In genomic region chr10:35126530-35127288, GRCh38 we compare ENCODE assay signal across 1 cellular context.
TF ChIP-seq lines count a peak whose summit lies in the region.

CREM (plus strand) TSS chr10:35126846; CDS start chr10:35137836, 10,990 bp downstream.

TF ChIP-seq in HepG2, 621 proteins besides CTCF, POLR2A, EP300 and RAD21 (continued from another document and continues in another):
- peak; percentile 48 for TF ChIP-seq HNRNPH1 (optimal IDR thresholded peaks at IDR 0.05; ENCODE audit: low read depth, low read length)
- TF ChIP-seq MED13 (CRISPR knock-in tag; IDR thresholded peaks at IDR 0.05): no peak; the same call in 1 of the 2 replicates
- TF ChIP-seq RFX1 (IDR thresholded peaks at IDR 0.05): no peak
- no peak; the same call in 1 of the 2 replicates for TF ChIP-seq RXRA (CRISPR knock-in tag; IDR thresholded peaks at IDR 0.05)
- peak; percentile 43 for TF ChIP-seq GATA4 (IDR thresholded peaks at IDR 0.05; ENCODE audit: borderline replicate concordance, low read depth)
- TF ChIP-seq IKZF4 (CRISPR knock-in tag; IDR thresholded peaks at IDR 0.05; ENCODE audit: borderline replicate concordance, low read depth, not compliant biosample characterization): peak; percentile 32
- no peak for TF ChIP-seq SMYD3 (CRISPR knock-in tag; IDR thresholded peaks at IDR 0.05)
- TF ChIP-seq ZBTB34 (CRISPR knock-in tag; IDR thresholded peaks at IDR 0.05): no peak
- TF ChIP-seq ERF (CRISPR knock-in tag; IDR thresholded peaks at IDR 0.05): peak; percentile 10
- TF ChIP-seq SIX1 (CRISPR knock-in tag; IDR thresholded peaks at IDR 0.05; ENCODE audit: borderline replicate concordance): peak; percentile 7; the same call in 1 of the 2 replicates
- no peak for TF ChIP-seq FUBP1 (CRISPR knock-in tag; IDR thresholded peaks at IDR 0.05; ENCODE audit: borderline replicate concordance)
- TF ChIP-seq ZFP36L2 (CRISPR knock-in tag; IDR thresholded peaks at IDR 0.05): no peak
- TF ChIP-seq SYNCRIP (IDR thresholded peaks at IDR 0.05; ENCODE audit: insufficient read depth, low read depth, low read length): no peak
- no peak for TF ChIP-seq ZNF589 (CRISPR knock-in tag; conservative IDR thresholded peaks at IDR 0.05)
- no peak; the same call in 1 of the 2 replicates for TF ChIP-seq ARHGAP35 (CRISPR knock-in tag; IDR thresholded peaks at IDR 0.05; ENCODE audit: borderline replicate concordance)
- TF ChIP-seq RFX5 (IDR thresholded peaks at IDR 0.05; ENCODE audit: low read depth, low read length): peak; percentile 69
- TF ChIP-seq DMTF1 (CRISPR knock-in tag; IDR thresholded peaks at IDR 0.05): no peak
- TF ChIP-seq ZNF382 (CRISPR knock-in tag; IDR thresholded peaks at IDR 0.05; ENCODE audit: borderline replicate concordance): no peak
- TF ChIP-seq ZNF704 (CRISPR knock-in tag; IDR thresholded peaks at IDR 0.05; ENCODE audit: borderline replicate concordance): no peak; the same call in 1 of the 2 replicates
- 0 out of 2 replicates have a peak, but pooled peaks have one; percentile 10 for TF ChIP-seq EED (CRISPR knock-in tag; IDR thresholded peaks at IDR 0.05)
- no peak for TF ChIP-seq ARNT (IDR thresholded peaks at IDR 0.05)
- TF ChIP-seq POGK (CRISPR knock-in tag; conservative IDR thresholded peaks at IDR 0.05): peak; percentile 81
- TF ChIP-seq SIX4 (CRISPR knock-in tag; IDR thresholded peaks at IDR 0.05): no peak
- TF ChIP-seq SALL1 (CRISPR knock-in tag; IDR thresholded peaks at IDR 0.05): peak; percentile 70
- peak; percentile 31 for TF ChIP-seq SMC3 (IDR thresholded peaks at IDR 0.05; ENCODE audit: low read length)
- no peak for TF ChIP-seq NCOA5 (CRISPR knock-in tag; IDR thresholded peaks at IDR 0.05)
- peak; percentile 80 for TF ChIP-seq ELF1 (CRISPR knock-in tag; IDR thresholded peaks at IDR 0.05)
- no peak for TF ChIP-seq ZBTB42 (CRISPR knock-in tag; IDR thresholded peaks at IDR 0.05)
- TF ChIP-seq CCAR2 (optimal IDR thresholded peaks at IDR 0.05; ENCODE audit: low read depth, low read length): no peak
- no peak for TF ChIP-seq ZNF234 (CRISPR knock-in tag; conservative IDR thresholded peaks at IDR 0.05)
- no peak for TF ChIP-seq ZNF616 (CRISPR knock-in tag; IDR thresholded peaks at IDR 0.05; ENCODE audit: low read depth)
- TF ChIP-seq CEBPB (IDR thresholded peaks at IDR 0.05; ENCODE audit: borderline replicate concordance, low read depth, low read length): no peak
- TF ChIP-seq ATRX (CRISPR knock-in tag; IDR thresholded peaks at IDR 0.05; ENCODE audit: borderline replicate concordance): no peak
- 0 out of 2 replicates have a peak, but pooled peaks have one; percentile 34 for TF ChIP-seq PAX8 (CRISPR knock-in tag; IDR thresholded peaks at IDR 0.05; ENCODE audit: borderline replicate concordance)
- no peak for TF ChIP-seq TBL1XR1 (IDR thresholded peaks at IDR 0.05; ENCODE audit: borderline replicate concordance, low read length, partially characterized antibody)
- peak; percentile 57; the same call in 1 of the 2 replicates for TF ChIP-seq ZNF816 (CRISPR knock-in tag; IDR thresholded peaks at IDR 0.05; ENCODE audit: borderline replicate concordance)
- peak; percentile 47 for TF ChIP-seq ZNF574 (CRISPR knock-in tag; IDR thresholded peaks at IDR 0.05)
- no peak; the same call in 1 of the 2 replicates for TF ChIP-seq HBP1 (CRISPR knock-in tag; IDR thresholded peaks at IDR 0.05; ENCODE audit: low read depth)
- no peak for TF ChIP-seq GRHL1 (CRISPR knock-in tag; conservative IDR thresholded peaks at IDR 0.05)
- TF ChIP-seq ZNF484 (CRISPR knock-in tag; IDR thresholded peaks at IDR 0.05; ENCODE audit: borderline replicate concordance, low read depth): no peak
- no peak for TF ChIP-seq ZNF512B (CRISPR knock-in tag; IDR thresholded peaks at IDR 0.05; ENCODE audit: borderline replicate concordance)
- TF ChIP-seq ZNF644 (CRISPR knock-in tag; IDR thresholded peaks at IDR 0.05; ENCODE audit: low read depth): 0 out of 2 replicates have a peak, but pooled peaks have one; percentile 27
